In the genomic region with DNA sequence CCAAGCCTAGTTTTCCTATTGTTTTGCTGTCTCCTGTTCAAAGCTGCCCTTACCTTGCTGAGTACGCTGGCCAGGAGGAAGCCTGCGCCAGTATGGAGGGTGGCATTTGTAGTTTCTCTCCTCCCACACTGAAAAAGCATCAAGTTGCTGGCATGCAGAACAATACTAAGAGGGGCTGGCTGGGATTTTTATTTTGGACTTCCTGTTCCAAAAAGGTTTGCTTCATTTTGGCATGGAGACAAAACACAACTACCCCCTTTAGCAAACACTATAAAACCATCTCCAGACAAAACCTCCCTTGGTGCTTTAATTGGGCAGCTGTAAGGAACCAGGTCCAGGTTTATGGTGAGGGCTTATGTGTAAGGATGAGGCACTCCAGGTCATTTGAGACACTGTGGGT, we compare ENCODE assay signal across 19 cellular contexts.
A peak's percentile ranks its signal among the peaks of the same experiment; 100 is the strongest.
DNase-seq lines count a peak whose midpoint lies in the region; ATAC-seq and TF ChIP-seq lines count a peak whose summit lies in the region.
"Had no signal": no experiment of that assay in that cellular context is flagged by ENCODE, and none has a peak within 500 bp of the region (broad histone marks: within the 10 kb centered on the region; RNA-seq: fewer than 3 reads in every experiment).

No MANE protein-coding gene starts in this region.

- TF ChIP-seq CTCF in LNCaP clone FGC (IDR thresholded peaks at IDR 0.05; ENCODE audit: control insufficient read depth, extremely low read depth, insufficient read depth) (no peak), chondrocyte (IDR thresholded peaks at IDR 0.05) (no peak), mammary epithelial cell (conservative IDR thresholded peaks at IDR 0.05 in 1 of 2, IDR thresholded peaks at IDR 0.05 in 1 of 2; ENCODE audit: extremely low read depth in 1 of 2, insufficient read depth in 1 of 2, low read depth in 1 of 2, low read length in 2 of 2) (no peak)

- 0% methylated on average over 2 of the region's 2 CpGs for WGBS in mammary epithelial cell (ENCODE audit: low coverage, missing lambda C conversion rate)

- peaks cover 50% of the 10 kb centered on the region for H3K4me1 Mint-ChIP-seq in chondrocyte (ENCODE audit: low read depth)
- H3K4me1 Mint-ChIP-seq: activated CD4-positive, alpha-beta memory T cell treated with anti-CD3 and anti-CD28 coated beads, Interleukin-2, amount 10 ng/mL, durations not matched to agents 7 days and 5 days had no signal

- H3K9me3 ChIP-seq in mammary epithelial cell (replicated peaks; ENCODE audit: insufficient read depth, low read length), result no peaks in the 10 kb centered on the region
- H3K9me3 ChIP-seq: Peyer's patch, right lobe of liver had no signal

- H3K27ac Mint-ChIP-seq in chondrocyte (ENCODE audit: unreplicated experiment), result peak overlapping the region; percentile 62
- H3K27ac Mint-ChIP-seq: activated CD4-positive, alpha-beta memory T cell treated with anti-CD3 and anti-CD28 coated beads, Interleukin-2, amount 10 ng/mL, durations not matched to agents 7 days and 5 days; activated naive CD8-positive, alpha-beta T cell treated with anti-CD3 and anti-CD28 coated beads, Interleukin-2, amount 50 U/mL, for 24 hours had no signal

- H3K36me3 ChIP-seq in mammary epithelial cell (ENCODE audit: insufficient read depth, low read length), result no peaks in the 10 kb centered on the region
- H3K36me3 ChIP-seq: cardiac muscle cell, Peyer's patch, right lobe of liver had no signal

- H3K4me2 ChIP-seq in mammary epithelial cell (ENCODE audit: insufficient read depth, low read depth, low read length), result no peak overlapping the region

- H3K4me3 ChIP-seq in LNCaP clone FGC (ENCODE audit: low read depth, low read length) (no peak overlapping the region), mammary epithelial cell (replicated peaks in 1 of 3; ENCODE audit: insufficient read depth in 1 of 3, low read depth in 2 of 3, low read length in 3 of 3) (no peak overlapping the region)
- H3K4me3 ChIP-seq: cardiac muscle cell, Peyer's patch, right lobe of liver had no signal

- H3K9ac ChIP-seq in mammary epithelial cell (ENCODE audit: insufficient read depth, low read length), result no peak overlapping the region

- DNase-seq in LNCaP clone FGC (ENCODE audit: low read depth), result peak; percentile 1
- DNase-seq in NCI-H2196 (lab: John Stamatoyannopoulos, UW; ENCODE audit: unreplicated experiment), result peak; percentile 59
- no peak for DNase-seq in chondrocyte (ENCODE audit: low spot score)
- peak; percentile 35 for DNase-seq in superior temporal gyrus (ENCODE audit: extremely low spot score)
- DNase-seq in GOT3 (lab: John Stamatoyannopoulos, UW), result no peak
- DNase-seq in mammary epithelial cell, result no peak
- DNase-seq: activated CD4-positive, alpha-beta memory T cell treated with anti-CD3 and anti-CD28 coated beads, Interleukin-2, amount 10 ng/mL, durations not matched to agents 7 days and 5 days; activated naive CD8-positive, alpha-beta T cell treated with anti-CD3 and anti-CD28 coated beads, Interleukin-2, amount 50 U/mL, for 24 hours; AML-193; effector CD8-positive, alpha-beta T cell; HCEC 1CT; islet precursor cell; mesenchymal stem cell; MM.1S; NCI-H526; Peyer's patch; right lobe of liver had no signal

- no peaks in the 10 kb centered on the region for H3K79me2 ChIP-seq in mammary epithelial cell (ENCODE audit: insufficient read depth, low read length)

- intact Hi-C loops in mammary epithelial cell (cut with micrococcal nuclease), result no loop called here

- H3K27ac ChIP-seq in mammary epithelial cell (ENCODE audit: insufficient read depth, low read depth, low read length), result no peak overlapping the region
- H3K27ac ChIP-seq: cardiac muscle cell, Peyer's patch, right lobe of liver had no signal

- ATAC-seq in GM19023 (IDR thresholded peaks at IDR 0.05; ENCODE audit: unreplicated experiment), result no peak
- ATAC-seq: activated naive CD8-positive, alpha-beta T cell treated with anti-CD3 and anti-CD28 coated beads, Interleukin-2, amount 50 U/mL, for 24 hours; right lobe of liver had no signal

- no peaks in the 10 kb centered on the region for H3K27me3 Mint-ChIP-seq in chondrocyte (ENCODE audit: low read depth)
- H3K27me3 Mint-ChIP-seq: activated naive CD8-positive, alpha-beta T cell treated with anti-CD3 and anti-CD28 coated beads, Interleukin-2, amount 50 U/mL, for 24 hours had no signal

- H3K36me3 Mint-ChIP-seq in chondrocyte (ENCODE audit: low read depth), result peaks cover 2% of the 10 kb centered on the region

- BruUV-seq in mammary epithelial cell (replicated peaks; lab: Mats Ljungman, UMichigan), result no TSS peak

- H4K20me1 ChIP-seq in mammary epithelial cell (ENCODE audit: insufficient read depth, low read length), result no peaks in the 10 kb centered on the region

- H2AFZ ChIP-seq in mammary epithelial cell (ENCODE audit: low read depth, low read length), result no peak overlapping the region

- no peaks in the 10 kb centered on the region for H3K4me1 ChIP-seq in mammary epithelial cell (ENCODE audit: insufficient read depth, low read length)
- H3K4me1 ChIP-seq: Peyer's patch, right lobe of liver had no signal

- CTCF ChIA-PET in mammary epithelial cell (lab: Charles Lee; ENCODE audit: low non-redundant PET), result no interaction called here

- H3K9me3 Mint-ChIP-seq in chondrocyte (ENCODE audit: low read depth), result no peaks in the 10 kb centered on the region
- H3K9me3 Mint-ChIP-seq: activated CD4-positive, alpha-beta memory T cell treated with anti-CD3 and anti-CD28 coated beads, Interleukin-2, amount 10 ng/mL, durations not matched to agents 7 days and 5 days; activated naive CD8-positive, alpha-beta T cell treated with anti-CD3 and anti-CD28 coated beads, Interleukin-2, amount 50 U/mL, for 24 hours had no signal

- no peak overlapping the region for H3K4me3 Mint-ChIP-seq in chondrocyte (ENCODE audit: unreplicated experiment)
- H3K4me3 Mint-ChIP-seq: activated CD4-positive, alpha-beta memory T cell treated with anti-CD3 and anti-CD28 coated beads, Interleukin-2, amount 10 ng/mL, durations not matched to agents 7 days and 5 days; activated naive CD8-positive, alpha-beta T cell treated with anti-CD3 and anti-CD28 coated beads, Interleukin-2, amount 50 U/mL, for 24 hours had no signal

- H3K27me3 ChIP-seq in mammary epithelial cell (ENCODE audit: insufficient read depth, low read length), result no peaks in the 10 kb centered on the region
- H3K27me3 ChIP-seq: cardiac muscle cell, Peyer's patch, right lobe of liver had no signal

- dilution Hi-C loops in mammary epithelial cell (cut with HindIII; ENCODE audit: low sequenced_read_pairs), result no loop called here

- in situ Hi-C loops in mammary epithelial cell (cut with MboI; ENCODE audit: low sequenced_read_pairs in 2 of 2), result no loop called here

Comparison
In these comparisons a context has a peak if more than half of its experiments do, and no peak if none do; other contexts are left out.
1. DNase-seq: peak in LNCaP clone FGC (single experiment), NCI-H2196 (single experiment) and superior temporal gyrus (single experiment); none in chondrocyte (single experiment), GOT3 (single experiment) and mammary epithelial cell (single experiment).